ENCODE assay signal across 24 cellular contexts in the genomic region with DNA sequence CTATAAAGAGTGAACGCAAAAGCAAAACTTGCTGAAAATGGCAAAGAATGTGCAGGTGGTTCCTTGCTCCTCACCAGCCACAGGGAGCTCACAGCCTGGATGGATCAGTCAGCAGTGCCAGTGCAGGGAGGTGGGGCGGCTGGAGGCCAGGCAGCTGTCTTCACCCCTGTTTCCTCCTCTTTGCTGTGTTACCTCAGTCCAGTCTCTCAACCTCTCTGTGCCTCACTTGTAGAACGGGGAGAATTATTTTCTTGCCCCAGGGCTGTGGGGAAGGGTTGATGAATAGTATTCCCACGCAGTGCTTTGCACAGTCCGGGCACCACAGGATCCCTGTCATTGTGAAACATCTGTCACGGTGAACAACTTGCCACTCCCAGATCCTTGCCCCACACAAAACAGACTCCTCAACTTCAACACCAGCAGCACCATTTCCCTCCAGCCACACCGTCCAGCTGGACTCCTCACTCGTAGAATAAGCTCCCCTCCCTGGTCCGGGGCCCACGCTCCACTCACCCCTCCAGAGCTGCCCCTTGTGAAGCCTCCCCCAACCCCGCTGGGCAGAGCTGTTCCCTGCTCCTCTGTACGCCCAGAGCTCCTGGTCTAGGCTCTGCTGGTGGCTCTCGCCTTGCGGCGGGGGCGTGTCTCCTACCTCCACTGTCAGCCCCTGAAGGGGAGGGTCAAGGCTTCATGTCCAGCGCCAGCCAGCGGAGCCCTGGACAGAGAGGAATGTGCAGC. TPM values are rescaled to one million over a fixed set of nuclear protein-coding genes. Genes with fewer than 3 reads are reported as not detected.
A peak's percentile ranks its signal among the peaks of the same experiment; 100 is the strongest.
DNase-seq lines count a peak whose midpoint lies in the region; ATAC-seq, FAIRE-seq and TF ChIP-seq lines count a peak whose summit lies in the region.
"Had no signal": no experiment of that assay in that cellular context is flagged by ENCODE, and none has a peak within 500 bp of the region (broad histone marks: within the 10 kb centered on the region; RNA-seq: fewer than 3 reads in every experiment).

No MANE protein-coding gene starts in this region.

- H3K4me3 Mint-ChIP-seq in T-helper 17 cell: no peak overlapping the region
- H3K4me3 Mint-ChIP-seq: CD4-positive, alpha-beta T cell had no signal

- under 1% methylated on average over 16 of the region's 18 CpGs for WGBS in K562 (ENCODE audit: insufficient coverage, low coverage, missing lambda C conversion rate)

- in situ Hi-C loops in K562 (cut with MboI): no loop called here

- peaks cover 4% of the 10 kb centered on the region for H3K36me3 Mint-ChIP-seq in T-helper 17 cell (ENCODE audit: low read depth)

- TF ChIP-seq RAD21 in K562 (CRISPR knock-in tag; conservative IDR thresholded peaks at IDR 0.05 in 1 of 2, IDR thresholded peaks at IDR 0.05 in 1 of 2): no peak

- H3K27ac ChIP-seq in K562 (ENCODE audit: extremely low read depth, low read depth, low read length): no peak overlapping the region
- H3K27ac ChIP-seq: 22Rv1, GM23248 had no signal

- intact Hi-C loops in Right ventricle myocardium inferior (cut with DNase I) (no loop called here), left ventricle myocardium superior (cut with micrococcal nuclease) (no loop called here), K562 (cut with micrococcal nuclease) (no loop called here), sciatic nerve (cut with DNase I) (no loop called here)

- DNase-seq in Right ventricle myocardium inferior (ENCODE audit: missing footprints) (peak; percentile 22), left ventricle myocardium superior (no peak), K562 (ENCODE audit: extremely low read depth in 1 of 4, low spot score in 3 of 4) (no peak), mesenteric fat pad (ENCODE audit: low spot score) (peak; percentile 87), sciatic nerve (ENCODE audit: low spot score) (peak; percentile 50), T-helper 17 cell (no peak), germinal center (ENCODE audit: low spot score) (no peak)
- DNase-seq: ACHN, GM23248, Karpas-422, NCI-H1092, NCI-H1436 treated with DMSO at 0.1 percent for 48 hours, NCI-H187 treated with DMSO at 0.1 percent for 48 hours, NCI-H2171 treated with DMSO at 0.1 percent for 48 hours, NCI-H345, NCI-H774, RPMI8226, SHP77 had no signal

- ATAC-seq in Right ventricle myocardium inferior (no peak), left ventricle myocardium superior (no peak), K562 (no peak; the same call in 2 of the 3 replicates), sciatic nerve (no peak), HG03139 (IDR thresholded peaks at IDR 0.05; ENCODE audit: unreplicated experiment) (no peak), T-helper 17 cell (no peak)

- no peak overlapping the region for H3K9ac ChIP-seq in K562 (ENCODE audit: insufficient read depth in 1 of 2, low read depth in 2 of 2, low read length in 2 of 2)
- H3K9ac ChIP-seq: GM23248 had no signal

- no peak for TF ChIP-seq CTCF in K562 (IDR thresholded peaks at IDR 0.05 in 2 of 3, conservative IDR thresholded peaks at IDR 0.05 in 1 of 3; ENCODE audit: insufficient read depth in 2 of 3, low read depth in 1 of 3, low read length in 3 of 3)

- no peak overlapping the region for H3K27ac Mint-ChIP-seq in T-helper 17 cell
- H3K27ac Mint-ChIP-seq: CD4-positive, alpha-beta T cell had no signal

- H3K27me3 Mint-ChIP-seq in T-helper 17 cell: peaks cover 56% of the 10 kb centered on the region
- H3K27me3 Mint-ChIP-seq: CD4-positive, alpha-beta T cell had no signal

- H3K4me1 Mint-ChIP-seq in T-helper 17 cell: peaks cover 9% of the 10 kb centered on the region

- CTCF ChIA-PET in K562 (lab: Yijun Ruan, JAX; ENCODE audit: low intra/inter-chr PET ratio): no interaction called here

- no peak overlapping the region for H2AFZ ChIP-seq in K562 (ENCODE audit: low read depth, low read length)
- H2AFZ ChIP-seq: GM23248 had no signal

- no peaks in the 10 kb centered on the region for H3K9me3 ChIP-seq in K562 (replicated peaks; ENCODE audit: control insufficient read depth, insufficient read depth, low read depth, low read length)
- no peaks in the 10 kb centered on the region for H3K9me3 ChIP-seq in T-helper 17 cell (ENCODE audit: control insufficient read depth, low read length, poor library complexity, severe bottlenecking)
- H3K9me3 ChIP-seq: HAP-1 had no signal

- H3K27me3 ChIP-seq in K562 (ENCODE audit: control insufficient read depth in 2 of 2, insufficient read depth in 2 of 2, low read length in 2 of 2): peaks cover 0 to 22% of the 10 kb centered on the region in 2 experiments; a peak in 1 of 5 replicates

- POLR2A ChIA-PET in K562 (lab: Yijun Ruan, JAX): interaction anchor here (0.6 kb wide), 1 partner anchor 17 kb away, joined by 4 read pairs; no protein-coding TSS in a partner anchor

- no peaks in the 10 kb centered on the region for H3K9me1 ChIP-seq in K562 (ENCODE audit: control insufficient read depth, insufficient read depth, low read length)

- H3K36me3 ChIP-seq in K562 (ENCODE audit: control insufficient read depth, insufficient read depth, low read length): no peaks in the 10 kb centered on the region
- H3K36me3 ChIP-seq: HAP-1 had no signal

- no peaks in the 10 kb centered on the region for H3K79me2 ChIP-seq in K562 (ENCODE audit: control insufficient read depth, insufficient read depth, low read length)

- TF ChIP-seq EP300 in K562 (IDR thresholded peaks at IDR 0.05; ENCODE audit: low read length): no peak

- H3K4me3 ChIP-seq in K562: no peak overlapping the region
- H3K4me3 ChIP-seq: GM23248, HAP-1 had no signal

- no peaks in the 10 kb centered on the region; a peak in 1 of 5 replicates for H3K4me1 ChIP-seq in K562 (replicated peaks in 1 of 2; ENCODE audit: control insufficient read depth in 2 of 2, insufficient read depth in 2 of 2, low read length in 2 of 2)
- H3K4me1 ChIP-seq: HAP-1 had no signal

- no peak for FAIRE-seq in K562 (lab: Jason Lieb, UNC)
- FAIRE-seq: D721Med had no signal

- no peak overlapping the region for H3K4me2 ChIP-seq in K562 (ENCODE audit: insufficient read depth, low read length)

- no peaks in the 10 kb centered on the region for H4K20me1 ChIP-seq in K562 (replicated peaks; ENCODE audit: control insufficient read depth, insufficient read depth, low read length)

- no peak for TF ChIP-seq POLR2A in K562 (conservative IDR thresholded peaks at IDR 0.05)

- no TSS peak for BruUV-seq in K562 (replicated peaks; lab: Mats Ljungman, UMichigan)

TF ChIP-seq in K562, 482 proteins besides CTCF, POLR2A, EP300 and RAD21:
- TF ChIP-seq MYNN (IDR thresholded peaks at IDR 0.05): no peak
- no peak for TF ChIP-seq MYNN (CRISPR knock-in tag; IDR thresholded peaks at IDR 0.05)
- no peak for TF ChIP-seq MEIS2 (IDR thresholded peaks at IDR 0.05; ENCODE audit: partially characterized antibody)
- peak; percentile 68 for TF ChIP-seq ZFP36 (IDR thresholded peaks at IDR 0.05; ENCODE audit: low read depth, low read length, partially characterized antibody)
- peak; percentile 72 for TF ChIP-seq RBM25 (IDR thresholded peaks at IDR 0.05; ENCODE audit: low read depth, low read length, severe bottlenecking)
- no peak for TF ChIP-seq ESRRA (IDR thresholded peaks at IDR 0.05; ENCODE audit: borderline replicate concordance, low read depth)
- TF ChIP-seq, protein P1, sequence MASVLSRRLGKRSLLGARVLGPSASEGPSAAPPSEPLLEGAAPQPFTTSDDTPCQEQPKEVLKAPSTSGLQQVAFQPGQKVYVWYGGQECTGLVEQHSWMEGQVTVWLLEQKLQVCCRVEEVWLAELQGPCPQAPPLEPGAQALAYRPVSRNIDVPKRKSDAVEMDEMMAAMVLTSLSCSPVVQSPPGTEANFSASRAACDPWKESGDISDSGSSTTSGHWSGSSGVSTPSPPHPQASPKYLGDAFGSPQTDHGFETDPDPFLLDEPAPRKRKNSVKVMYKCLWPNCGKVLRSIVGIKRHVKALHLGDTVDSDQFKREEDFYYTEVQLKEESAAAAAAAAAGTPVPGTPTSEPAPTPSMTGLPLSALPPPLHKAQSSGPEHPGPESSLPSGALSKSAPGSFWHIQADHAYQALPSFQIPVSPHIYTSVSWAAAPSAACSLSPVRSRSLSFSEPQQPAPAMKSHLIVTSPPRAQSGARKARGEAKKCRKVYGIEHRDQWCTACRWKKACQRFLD (CRISPR knock-in tag; IDR thresholded peaks at IDR 0.05): no peak

RNA-seq across cellular contexts. Expression of a gene that starts 27.7 kb away (rescaled TPM):
- total RNA-seq in Right ventricle myocardium inferior: not detected
- total RNA-seq in left ventricle myocardium superior: not detected
- total RNA-seq in K562 (2011; cell fraction: chromatin; rRNA removed; ENCODE audit: low replicate concordance): not detected in 2 replicates
- total RNA-seq in K562 (2011; cell fraction: nucleolus; rRNA removed): not detected in 2 replicates
- not detected in 2 replicates for total RNA-seq in K562 (2011; cell fraction: nucleoplasm; rRNA removed)
- not detected in 2 replicates for total RNA-seq in K562 (2014; rRNA removed)
- total RNA-seq in K562 (2014; rRNA removed; fragmentation: Illumina TruSeq; extraction: Trizol): not detected in 2 replicates
- total RNA-seq in K562 (2015; rRNA removed; fragmentation: Illumina TruSeq; extraction: Trizol): not detected in 2 replicates
- total RNA-seq in K562 (2021): not detected in 2 replicates
- not detected in 2 replicates for polyA plus RNA-seq in K562 (2011; rRNA removed)
- polyA plus RNA-seq in K562 (2011; cell fraction: cytosol; rRNA removed): not detected in 2 replicates
- polyA plus RNA-seq in K562 (2011; cell fraction: nucleus; rRNA removed): not detected in 2 replicates
- not detected in 2 replicates for polyA plus RNA-seq in K562 (2012)
- not detected in 2 replicates for polyA plus RNA-seq in K562 (2014; fragmentation: Illumina TruSeq; extraction: Trizol)
- not detected for polyA plus RNA-seq in K562 (2014; fragmentation: Nextera tagmentation; extraction: Ambion mirVana)
- not detected in 2 replicates for polyA plus RNA-seq in K562 (2014; rRNA removed)
- not detected in 2 replicates for polyA minus RNA-seq in K562 (2011; rRNA and poly(A)+ RNA removed)
- polyA minus RNA-seq in K562 (2011; cell fraction: cytosol; rRNA and poly(A)+ RNA removed): not detected in 2 replicates
- not detected in 2 replicates for polyA minus RNA-seq in K562 (2011; cell fraction: nucleus; rRNA and poly(A)+ RNA removed)
- total RNA-seq in mesenteric fat pad: not detected
- 2.5 TPM for total RNA-seq in sciatic nerve
- total RNA-seq in T-helper 17 cell: not detected
- total RNA-seq: CD4-positive, alpha-beta T cell; GM23248 had no signal
- polyA plus RNA-seq: BJ, GM23248 had no signal

Comparison
In these comparisons a context has a peak if more than half of its experiments do, and no peak if none do; other contexts are left out.
1. DNase-seq: peak in Right ventricle myocardium inferior (single experiment), mesenteric fat pad (single experiment) and sciatic nerve (single experiment); none in left ventricle myocardium superior (single experiment), K562 (0 of 4), T-helper 17 cell (0 of 3) and germinal center (single experiment).